Comparison of ENCODE assay signal across 12 cellular contexts in genomic region chr19:4376991-4377781, GRCh38. TPM values are rescaled to one million over a fixed set of nuclear protein-coding genes. Genes with fewer than 3 reads are reported as not detected.
DNase-seq lines count a peak whose midpoint lies in the region; ATAC-seq and TF ChIP-seq lines count a peak whose summit lies in the region.
"Had no signal": no experiment of that assay in that cellular context is flagged by ENCODE, and none has a peak within 500 bp of the region (broad histone marks: within the 10 kb centered on the region; RNA-seq: fewer than 3 reads in every experiment).

No MANE protein-coding gene starts in this region.

- no peaks in the 10 kb centered on the region for H3K36me3 ChIP-seq in tibial artery
- H3K36me3 ChIP-seq: BE2C had no signal

- peaks cover 65% of the 10 kb centered on the region for H3K4me1 Mint-ChIP-seq in activated naive CD4-positive, alpha-beta T cell treated with anti-CD3 and anti-CD28 coated beads for 36 hours (ENCODE audit: low read depth)
- peaks cover 77% of the 10 kb centered on the region for H3K4me1 Mint-ChIP-seq in activated CD4-positive, alpha-beta memory T cell treated with anti-CD3 and anti-CD28 coated beads, Interleukin-2, amount 10 ng/mL, durations not matched to agents 7 days and 5 days

- CTCF ChIA-PET in activated naive CD4-positive, alpha-beta T cell treated with anti-CD3 and anti-CD28 coated beads for 36 hours (lab: Charles Lee): interaction anchor here (1.2 kb wide), 1 partner anchor 12 kb away, joined by 3 read pairs; no protein-coding TSS in a partner anchor
- CTCF ChIA-PET in activated CD4-positive, alpha-beta memory T cell treated with anti-CD3 and anti-CD28 coated beads, Interleukin-2, amount 10 ng/mL, durations not matched to agents 7 days and 5 days (lab: Charles Lee): interaction anchor here (0.7 to 1.0 kb wide), 2 partner anchors 23 to 34 kb away, joined by 3 read pairs; partner anchors contain the start of genes MPND and SH3GL1

- no peaks in the 10 kb centered on the region for H3K9me3 Mint-ChIP-seq in activated naive CD4-positive, alpha-beta T cell treated with anti-CD3 and anti-CD28 coated beads for 36 hours
- H3K9me3 Mint-ChIP-seq in activated CD4-positive, alpha-beta memory T cell treated with anti-CD3 and anti-CD28 coated beads, Interleukin-2, amount 10 ng/mL, durations not matched to agents 7 days and 5 days: no peaks in the 10 kb centered on the region

- no peaks in the 10 kb centered on the region for H3K27me3 ChIP-seq in tibial artery
- H3K27me3 ChIP-seq: BE2C had no signal

- POLR2A ChIA-PET in activated CD4-positive, alpha-beta memory T cell treated with anti-CD3 and anti-CD28 coated beads, Interleukin-2, amount 10 ng/mL, durations not matched to agents 7 days and 5 days (lab: Charles Lee): interaction anchor here (1.9 kb wide), 2 partner anchors 11 to 25 kb away, joined by 6 to 7 read pairs; partner anchors contain the start of gene CHAF1A

- H3K4me1 ChIP-seq in tibial artery: peaks cover 23 to 82% (median 61%) of the 10 kb centered on the region in 4 donors

- intact Hi-C loops in activated naive CD4-positive, alpha-beta T cell treated with anti-CD3 and anti-CD28 coated beads for 36 hours (cut with micrococcal nuclease): no loop called here
- intact Hi-C loops in tibial artery (cut with DNase I; ENCODE audit: low total_unique reads): no loop called here

- TF ChIP-seq CTCF in tibial artery (IDR thresholded peaks at IDR 0.05): no peak

- peak overlapping the region; percentile 63 for H3K27ac Mint-ChIP-seq in activated naive CD4-positive, alpha-beta T cell treated with anti-CD3 and anti-CD28 coated beads for 36 hours
- peak overlapping the region; percentile 58 for H3K27ac Mint-ChIP-seq in activated CD4-positive, alpha-beta memory T cell treated with anti-CD3 and anti-CD28 coated beads, Interleukin-2, amount 10 ng/mL, durations not matched to agents 7 days and 5 days

- ATAC-seq in left lobe of liver: peak; percentile 4
- no peak for ATAC-seq in GM18873 (IDR thresholded peaks at IDR 0.05; ENCODE audit: low FRiP score, unreplicated experiment)
- ATAC-seq in HG03095 (IDR thresholded peaks at IDR 0.05; ENCODE audit: unreplicated experiment): no peak

- H3K27me3 Mint-ChIP-seq in activated naive CD4-positive, alpha-beta T cell treated with anti-CD3 and anti-CD28 coated beads for 36 hours (ENCODE audit: low read depth): no peaks in the 10 kb centered on the region
- no peaks in the 10 kb centered on the region for H3K27me3 Mint-ChIP-seq in activated CD4-positive, alpha-beta memory T cell treated with anti-CD3 and anti-CD28 coated beads, Interleukin-2, amount 10 ng/mL, durations not matched to agents 7 days and 5 days

- no peak for DNase-seq in activated naive CD4-positive, alpha-beta T cell treated with anti-CD3 and anti-CD28 coated beads for 36 hours
- DNase-seq in activated naive CD4-positive, alpha-beta T cell (lab: John Stamatoyannopoulos, UW): no peak
- no peak for DNase-seq in activated CD4-positive, alpha-beta memory T cell treated with anti-CD3 and anti-CD28 coated beads, Interleukin-2, amount 10 ng/mL, durations not matched to agents 7 days and 5 days
- DNase-seq in left lobe of liver (ENCODE audit: low spot score): no peak
- no peak for DNase-seq in tibial artery
- no peak for DNase-seq in NOMO-1 treated with dmso at 0.1 percent for 144 hours (lab: John Stamatoyannopoulos, UW; ENCODE audit: unreplicated experiment)
- DNase-seq: activated naive CD4-positive, alpha-beta T cell treated with anti-CD3 and anti-CD28 coated beads, Interleukin-2, amount 50 U/mL, for 16 hours; BE2C; NCI-H1105 treated with DMSO at 0.1 percent for 48 hours; occipital lobe had no signal

- peak overlapping the region; percentile 84 to 97 for H3K27ac ChIP-seq in tibial artery

- H3K36me3 Mint-ChIP-seq in activated naive CD4-positive, alpha-beta T cell treated with anti-CD3 and anti-CD28 coated beads for 36 hours (ENCODE audit: low read depth): no peaks in the 10 kb centered on the region
- peaks cover 15% of the 10 kb centered on the region for H3K36me3 Mint-ChIP-seq in activated CD4-positive, alpha-beta memory T cell treated with anti-CD3 and anti-CD28 coated beads, Interleukin-2, amount 10 ng/mL, durations not matched to agents 7 days and 5 days (ENCODE audit: low read depth)

- H3K9me3 ChIP-seq in tibial artery: no peaks in the 10 kb centered on the region
- H3K9me3 ChIP-seq: BE2C had no signal

- no peak overlapping the region for H3K4me3 ChIP-seq in tibial artery

- H3K4me3 Mint-ChIP-seq in activated naive CD4-positive, alpha-beta T cell treated with anti-CD3 and anti-CD28 coated beads for 36 hours: no peak overlapping the region
- no peak overlapping the region for H3K4me3 Mint-ChIP-seq in activated CD4-positive, alpha-beta memory T cell treated with anti-CD3 and anti-CD28 coated beads, Interleukin-2, amount 10 ng/mL, durations not matched to agents 7 days and 5 days

RNA-seq across cellular contexts. Expression of gene SH3GL1, which starts 23.2 kb away (rescaled TPM):
- 10 to 100 TPM; 31.7 to 32.1 TPM for total RNA-seq in activated naive CD4-positive, alpha-beta T cell treated with anti-CD3 and anti-CD28 coated beads for 36 hours
- 10 to 100 TPM; 62.1 to 64.0 TPM for total RNA-seq in activated CD4-positive, alpha-beta memory T cell treated with anti-CD3 and anti-CD28 coated beads, Interleukin-2, amount 10 ng/mL, durations not matched to agents 7 days and 5 days
- total RNA-seq in left lobe of liver: 30.2 TPM

RNA-seq across cellular contexts. Expression of gene CHAF1A, which starts 25.3 kb away (rescaled TPM):
- total RNA-seq in activated naive CD4-positive, alpha-beta T cell treated with anti-CD3 and anti-CD28 coated beads for 36 hours: 10 to 100 TPM; 57.3 to 65.1 TPM
- 10 to 100 TPM; 71.7 to 82.5 TPM for total RNA-seq in activated CD4-positive, alpha-beta memory T cell treated with anti-CD3 and anti-CD28 coated beads, Interleukin-2, amount 10 ng/mL, durations not matched to agents 7 days and 5 days
- total RNA-seq in left lobe of liver: 3.3 TPM

RNA-seq across cellular contexts. Expression of gene MPND, which starts 33.8 kb away (rescaled TPM):
- 10 to 100 TPM; 16.3 to 18.6 TPM for total RNA-seq in activated naive CD4-positive, alpha-beta T cell treated with anti-CD3 and anti-CD28 coated beads for 36 hours
- total RNA-seq in activated CD4-positive, alpha-beta memory T cell treated with anti-CD3 and anti-CD28 coated beads, Interleukin-2, amount 10 ng/mL, durations not matched to agents 7 days and 5 days: 10 to 100 TPM; 19.1 to 20.4 TPM
- total RNA-seq in left lobe of liver: 24.2 TPM

RNA-seq across cellular contexts. Expression of gene STAP2, which starts 38.6 kb away (rescaled TPM):
- 10 to 100 TPM in 1 of 2 experiments, 1 to 10 TPM in 1; 8.1 to 10.7 TPM for total RNA-seq in activated naive CD4-positive, alpha-beta T cell treated with anti-CD3 and anti-CD28 coated beads for 36 hours
- 1 to 10 TPM; 8.3 to 8.6 TPM for total RNA-seq in activated CD4-positive, alpha-beta memory T cell treated with anti-CD3 and anti-CD28 coated beads, Interleukin-2, amount 10 ng/mL, durations not matched to agents 7 days and 5 days
- 31.8 TPM for total RNA-seq in left lobe of liver

Comparison
In these comparisons a context has a peak if more than half of its experiments do, and no peak if none do; other contexts are left out.
1. RNA of gene CHAF1A, which starts 25.3 kb away (total RNA-seq): 71.7 to 82.5 TPM in activated CD4-positive, alpha-beta memory T cell treated with anti-CD3 and anti-CD28 coated beads, Interleukin-2, amount 10 ng/mL, durations not matched to agents 7 days and 5 days and 57.3 to 65.1 TPM in activated naive CD4-positive, alpha-beta T cell treated with anti-CD3 and anti-CD28 coated beads for 36 hours; 3.3 TPM in left lobe of liver (single experiment); every median in the first group is over 10 times any median in the second.